In genomic region chr14:69261761-69262331, GRCh38 we compare ENCODE assay signal across 9 cellular contexts. TPM values are rescaled to one million over a fixed set of nuclear protein-coding genes. Genes with fewer than 3 reads are reported as not detected.
DNase-seq lines count a peak whose midpoint lies in the region; ATAC-seq and TF ChIP-seq lines count a peak whose summit lies in the region.
"Had no signal": no experiment of that assay in that cellular context is flagged by ENCODE, and none has a peak within 500 bp of the region (broad histone marks: within the 10 kb centered on the region; RNA-seq: fewer than 3 reads in every experiment).

No MANE protein-coding gene starts in this region.

- ATAC-seq in left cardiac atrium, result peak; percentile 22 to 28
- ATAC-seq in HG02763 (IDR thresholded peaks at IDR 0.05; ENCODE audit: unreplicated experiment), result no peak
- ATAC-seq in GM19455 (IDR thresholded peaks at IDR 0.05; ENCODE audit: unreplicated experiment), result no peak

- H3K9me3 Mint-ChIP-seq in progenitor cell of endocrine pancreas (ENCODE audit: low read depth), result no peaks in the 10 kb centered on the region

- no peak overlapping the region for H3K27ac Mint-ChIP-seq in progenitor cell of endocrine pancreas

- H3K36me3 Mint-ChIP-seq in progenitor cell of endocrine pancreas (ENCODE audit: insufficient read depth), result no peaks in the 10 kb centered on the region

- peak overlapping the region; percentile 29 to 81 (median 48) for H3K27ac ChIP-seq in Peyer's patch

- no peaks in the 10 kb centered on the region for H3K9me3 ChIP-seq in Peyer's patch
- H3K9me3 ChIP-seq: MG63 had no signal

- in situ Hi-C loops in GM13976 (cut with MboI; ENCODE audit: low sequenced_read_pairs, unreplicated experiment), result no loop called here

- peaks cover 38% of the 10 kb centered on the region for H3K27me3 Mint-ChIP-seq in progenitor cell of endocrine pancreas

- H3K4me3 Mint-ChIP-seq in progenitor cell of endocrine pancreas (ENCODE audit: low read depth), result peak overlapping the region; percentile 77

- TF ChIP-seq POLR2A in Peyer's patch (IDR thresholded peaks at IDR 0.05), result peak in 1 of 2 donors; percentile 51

- peak overlapping the region; percentile 35 to 70 (median 51) for H3K4me3 ChIP-seq in Peyer's patch
- H3K4me3 ChIP-seq: MG63 had no signal

- no peaks in the 10 kb centered on the region for H3K36me3 ChIP-seq in Peyer's patch
- H3K36me3 ChIP-seq: MG63 had no signal

- TF ChIP-seq CTCF in Peyer's patch (IDR thresholded peaks at IDR 0.05), result no peak
- TF ChIP-seq CTCF in progenitor cell of endocrine pancreas (IDR thresholded peaks at IDR 0.05; ENCODE audit: unreplicated experiment), result no peak
- TF ChIP-seq CTCF in GM13976 (IDR thresholded peaks at IDR 0.05; ENCODE audit: borderline replicate concordance, control extremely low read depth, extremely low read depth, insufficient read depth, missing control alignments), result no peak

- DNase-seq in ELR (ENCODE audit: low read depth) (peak; percentile 61), Peyer's patch (peak in 2 of 3 donors; percentile 58 to 76), left cardiac atrium (peak; percentile 51), progenitor cell of endocrine pancreas (ENCODE audit: low spot score, unreplicated experiment) (no peak), SHP77 (lab: John Stamatoyannopoulos, UW) (no peak), GM13976 (ENCODE audit: low spot score) (no peak)
- DNase-seq: MG63 had no signal

- H3K4me1 ChIP-seq in Peyer's patch, result peaks cover 0 to 35% (median 17%) of the 10 kb centered on the region in 4 donors

- peaks cover 0 to 10% of the 10 kb centered on the region in 2 donors for H3K27me3 ChIP-seq in Peyer's patch
- H3K27me3 ChIP-seq: MG63 had no signal

- peaks cover 15% of the 10 kb centered on the region for H3K4me1 Mint-ChIP-seq in progenitor cell of endocrine pancreas (ENCODE audit: low read depth)

- intact Hi-C loops in left cardiac atrium (cut with DNase I), result loop anchor here in 1 of 2 donors (10.0 kb wide), 1 partner anchor 53 kb away; no protein-coding TSS in a partner anchor

RNA-seq across cellular contexts. Expression of gene GALNT16, which starts 1.9 kb away (rescaled TPM):
- total RNA-seq in Peyer's patch, result 10 to 100 TPM in 2 of 4 donors, 1 to 10 TPM in 2; 4.4 to 47.9 (median 11.6) TPM
- total RNA-seq in left cardiac atrium, result 10 to 100 TPM; 28.8 to 50.0 TPM
- total RNA-seq in progenitor cell of endocrine pancreas, result 9.5 and 12.7 TPM in 2 replicates

Comparison
In these comparisons a context has a peak if more than half of its experiments do, and no peak if none do; other contexts are left out.
1. DNase-seq: peak in ELR (single experiment), Peyer's patch (2 of 3) and left cardiac atrium (single experiment); none in progenitor cell of endocrine pancreas (single experiment), SHP77 (0 of 2) and GM13976 (single experiment).
2. ATAC-seq: peak in left cardiac atrium (2 of 2); none in HG02763 (single experiment) and GM19455 (single experiment).